Comparison of ENCODE assay signal across 15 cellular contexts in the genomic region with DNA sequence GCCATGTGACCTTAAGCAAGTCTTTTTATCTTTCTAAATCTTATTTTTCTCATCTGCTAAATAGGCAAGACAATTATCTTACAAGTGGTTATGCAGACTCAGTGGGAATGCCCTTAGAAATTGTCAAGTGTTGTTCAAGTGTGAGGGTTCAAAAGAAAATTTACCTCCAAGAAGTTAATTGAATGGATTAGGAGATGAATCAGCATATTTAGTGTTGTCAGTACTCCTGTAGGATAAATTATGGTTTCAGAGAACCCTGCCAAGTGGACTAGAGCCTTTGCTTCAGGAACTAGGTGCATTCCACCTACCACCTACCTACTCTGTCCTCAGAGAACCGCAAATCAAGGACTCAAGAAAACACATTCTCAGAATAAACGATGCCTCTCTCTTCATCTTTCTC.
A peak's percentile ranks its signal among the peaks of the same experiment; 100 is the strongest.
DNase-seq lines count a peak whose midpoint lies in the region; ATAC-seq, FAIRE-seq and TF ChIP-seq lines count a peak whose summit lies in the region.
"Had no signal": no experiment of that assay in that cellular context is flagged by ENCODE, and none has a peak within 500 bp of the region (broad histone marks: within the 10 kb centered on the region; RNA-seq: fewer than 3 reads in every experiment).

No MANE protein-coding gene starts in this region.

- CTCF ChIA-PET in HepG2 (lab: Yijun Ruan, JAX; ENCODE audit: low intra/inter-chr PET ratio, low total read pairs), result no interaction called here

- no peak overlapping the region for H2AFZ ChIP-seq in HepG2 (ENCODE audit: low read length)

- FAIRE-seq in HepG2 (lab: Jason Lieb, UNC), result no peak

- TF ChIP-seq CTCF in HepG2 (CRISPR knock-in tag; IDR thresholded peaks at IDR 0.05), result no peak
- no peak for TF ChIP-seq CTCF in right lobe of liver (IDR thresholded peaks at IDR 0.05)
- no peak for TF ChIP-seq CTCF in brain microvascular endothelial cell (IDR thresholded peaks at IDR 0.05; ENCODE audit: low read depth, low read length, missing control alignments)

- no peaks in the 10 kb centered on the region for H3K4me1 ChIP-seq in HepG2 (ENCODE audit: insufficient read depth, low read length)
- H3K4me1 ChIP-seq in right lobe of liver, result no peaks in the 10 kb centered on the region

- ATAC-seq in HepG2, result no peak
- ATAC-seq in right lobe of liver, result no peak
- no peak for ATAC-seq in HG03469 (IDR thresholded peaks at IDR 0.05; ENCODE audit: unreplicated experiment)
- ATAC-seq: CD8-positive, alpha-beta T cell had no signal

- no peaks in the 10 kb centered on the region for H3K27me3 ChIP-seq in HepG2 (ENCODE audit: control insufficient read depth in 1 of 2, insufficient read depth in 2 of 2, low read length in 2 of 2)
- H3K27me3 ChIP-seq in right lobe of liver, result no peaks in the 10 kb centered on the region
- H3K27me3 ChIP-seq in brain microvascular endothelial cell (replicated peaks), result no peaks in the 10 kb centered on the region
- H3K27me3 ChIP-seq: MG63 had no signal

- WGBS in HepG2 (ENCODE audit: low lambda C conversion rate), result 25% methylated on average over 2 of the region's 2 CpGs
- WGBS in right lobe of liver (ENCODE audit: insufficient coverage, low coverage, low lambda C conversion rate, missing lambda C conversion rate), result 68% methylated on average over 2 of the region's 2 CpGs

- H4K20me1 ChIP-seq in HepG2 (ENCODE audit: insufficient read depth, low read length), result no peaks in the 10 kb centered on the region

- H3K36me3 ChIP-seq in HepG2 (replicated peaks in 1 of 2; ENCODE audit: control insufficient read depth in 1 of 2, insufficient read depth in 2 of 2, low read length in 2 of 2) (no peaks in the 10 kb centered on the region), right lobe of liver (no peaks in the 10 kb centered on the region), brain microvascular endothelial cell (replicated peaks) (no peaks in the 10 kb centered on the region)
- H3K36me3 ChIP-seq: MG63 had no signal

- in situ Hi-C loops in HepG2 (cut with HindIII; ENCODE audit: extremely low pct_ligation_motif_present, low pct_unique_long_range_greater_than_20kb) (no loop called here), brain microvascular endothelial cell (cut with HindIII; ENCODE audit: low pct_ligation_motif_present, low sequenced_read_pairs) (no loop called here)

- TF ChIP-seq POLR2A in HepG2 (IDR thresholded peaks at IDR 0.05; ENCODE audit: insufficient read depth in 1 of 2, low read depth in 2 of 2, low read length in 2 of 2) (no peak), right lobe of liver (IDR thresholded peaks at IDR 0.05) (no peak)

- H3K27ac ChIP-seq in HepG2 (ENCODE audit: extremely low read length, insufficient read depth, low read length) (no peak overlapping the region), right lobe of liver (no peak overlapping the region), brain microvascular endothelial cell (no peak overlapping the region)

- DNase-seq in HepG2 (ENCODE audit: low spot score), result no peak
- no peak for DNase-seq in right lobe of liver
- DNase-seq in M059J (ENCODE audit: low read depth), result peak; percentile 45
- DNase-seq in amniotic epithelial cell (ENCODE audit: low read depth), result peak; percentile 6
- no peak for DNase-seq in brain microvascular endothelial cell
- no peak for DNase-seq in anterior cingulate cortex (lab: John Stamatoyannopoulos, UW)
- DNase-seq: CD8-positive, alpha-beta T cell; EL; H7; MG63; NCI-H1436; NCI-H2081 treated with DMSO at 0.1 percent for 48 hours; NCI-H774; SHP77 treated with DMSO at 0.1 percent for 48 hours had no signal

- H3K9me3 ChIP-seq in HepG2 (ENCODE audit: low read length) (no peaks in the 10 kb centered on the region), right lobe of liver (no peaks in the 10 kb centered on the region)
- H3K9me3 ChIP-seq: MG63 had no signal

- no peak overlapping the region for H3K9ac ChIP-seq in HepG2 (ENCODE audit: insufficient read depth, low read depth, low read length)

- POLR2A ChIA-PET in HepG2 (lab: Yijun Ruan, JAX), result no interaction called here

- H3K4me3 ChIP-seq in HepG2 (replicated peaks in 1 of 3; ENCODE audit: insufficient read depth in 1 of 3, low read depth in 2 of 3, low read length in 3 of 3) (no peak overlapping the region), right lobe of liver (no peak overlapping the region), brain microvascular endothelial cell (ENCODE audit: low read depth, low read length) (no peak overlapping the region)
- H3K4me3 ChIP-seq: MG63 had no signal

- BruUV-seq in HepG2 (replicated peaks; lab: Mats Ljungman, UMichigan), result no TSS peak

- H3K79me2 ChIP-seq in HepG2 (ENCODE audit: insufficient read depth, low read length), result no peaks in the 10 kb centered on the region

- TF ChIP-seq EP300 in HepG2 (IDR thresholded peaks at IDR 0.05; ENCODE audit: low read depth in 2 of 2, low read length in 2 of 2), result no peak
- TF ChIP-seq EP300 in HepG2 (CRISPR knock-in tag; IDR thresholded peaks at IDR 0.05; ENCODE audit: borderline replicate concordance), result no peak

- H3K4me2 ChIP-seq in HepG2 (ENCODE audit: low read depth, low read length), result no peak overlapping the region

- TF ChIP-seq RAD21 in HepG2 (CRISPR knock-in tag; IDR thresholded peaks at IDR 0.05), result no peak

- intact Hi-C loops in HepG2 (cut with micrococcal nuclease; ENCODE audit: unreplicated experiment), result no loop called here
- intact Hi-C loops in right lobe of liver (cut with DNase I), result no loop called here

TF ChIP-seq in HepG2, 621 proteins besides CTCF, POLR2A, EP300 and RAD21:
- TF ChIP-seq IRX3 (CRISPR knock-in tag; IDR thresholded peaks at IDR 0.05; ENCODE audit: borderline replicate concordance, low read depth) (no peak), MAFK (conservative IDR thresholded peaks at IDR 0.05 in 1 of 2, IDR thresholded peaks at IDR 0.05 in 1 of 2; ENCODE audit: low read length in 2 of 2) (0 out of 4 replicates have a peak, but pooled peaks have one; percentile 2 to 19)

Comparison
In these comparisons a context has a peak if more than half of its experiments do, and no peak if none do; other contexts are left out.
1. DNase-seq: peak in M059J (single experiment) and amniotic epithelial cell (single experiment); none in HepG2 (single experiment), right lobe of liver (0 of 3), brain microvascular endothelial cell (single experiment) and anterior cingulate cortex (0 of 58).